Comparison of ENCODE assay signal across 22 cellular contexts in the genomic region with DNA sequence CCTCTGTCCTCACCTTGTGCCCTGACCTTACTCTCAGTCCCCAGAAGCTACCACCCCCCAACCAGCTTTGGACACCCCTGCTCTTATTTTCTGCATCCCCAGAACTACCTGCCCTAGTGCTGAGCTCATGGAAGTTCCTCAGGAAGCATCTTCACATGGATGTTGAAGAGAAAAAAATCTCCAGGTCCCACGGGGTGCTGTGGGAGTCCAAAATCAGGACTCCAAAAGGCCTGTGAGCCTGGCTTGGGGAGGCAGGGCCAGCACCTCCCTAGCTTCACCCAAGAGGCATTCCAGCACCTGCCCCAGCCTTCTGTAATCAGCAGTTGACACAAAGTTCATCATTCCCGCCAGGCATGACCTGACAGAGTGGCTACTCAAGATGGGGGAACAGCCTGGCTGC. TPM values are rescaled to one million over a fixed set of nuclear protein-coding genes. Genes with fewer than 3 reads are reported as not detected.
"Had no signal": no experiment of that assay in that cellular context is flagged by ENCODE, and none has a peak within 500 bp of the region (broad histone marks: within the 10 kb centered on the region; RNA-seq: fewer than 3 reads in every experiment).

No MANE protein-coding gene starts in this region.

- H3K27ac ChIP-seq: brain microvascular endothelial cell, cardiac muscle cell had no signal

- H3K36me3 Mint-ChIP-seq: activated naive CD4-positive, alpha-beta T cell treated with anti-CD3 and anti-CD28 coated beads, Interleukin-2, amount 50 U/mL, for 24 hours had no signal

- H3K27me3 Mint-ChIP-seq: activated naive CD4-positive, alpha-beta T cell treated with anti-CD3 and anti-CD28 coated beads, Interleukin-2, amount 50 U/mL, for 24 hours had no signal

- H3K9me3 Mint-ChIP-seq: activated B cell treated with CpG ODN at 0.5 μM for 24 hours; activated naive CD4-positive, alpha-beta T cell treated with anti-CD3 and anti-CD28 coated beads, Interleukin-2, amount 50 U/mL, for 24 hours had no signal

- H3K27ac Mint-ChIP-seq: activated B cell treated with CpG ODN at 0.5 μM for 24 hours; activated naive CD4-positive, alpha-beta T cell treated with anti-CD3 and anti-CD28 coated beads, Interleukin-2, amount 50 U/mL, for 24 hours had no signal

- H3K4me3 Mint-ChIP-seq: activated B cell treated with CpG ODN at 0.5 μM for 24 hours; activated naive CD4-positive, alpha-beta T cell treated with anti-CD3 and anti-CD28 coated beads, Interleukin-2, amount 50 U/mL, for 24 hours had no signal

- H3K36me3 ChIP-seq: brain microvascular endothelial cell, cardiac muscle cell had no signal

- DNase-seq: activated B cell treated with CpG ODN at 0.5 μM for 24 hours; activated CD4-positive, alpha-beta T cell treated with anti-CD3 and anti-CD28 coated beads for 1 hour; activated CD4-positive, alpha-beta T cell treated with anti-CD3 and anti-CD28 coated beads, Interleukin-2, amount 50 U/mL, for 1 hour; activated effector memory CD4-positive, alpha-beta T cell treated with Interleukin-2 at 50 U/mL for 16 hours; activated naive CD4-positive, alpha-beta T cell; activated T-cell treated with anti-CD3 and anti-CD28 coated beads, Interleukin-2, amount 50 U/mL, for 1 hour; brain microvascular endothelial cell; Karpas-422; NCI-H1048; NCI-H146; NCI-H187 treated with DMSO at 0.1 percent for 48 hours; NCI-H2081 treated with DMSO at 0.1 percent for 48 hours; NCI-H446 treated with DMSO at 0.1 percent for 48 hours; NCI-H524 treated with DMSO at 0.1 percent for 48 hours; NCI-H82; SIG-M5; T-helper 2 cell; T1000 had no signal

RNA-seq across cellular contexts. Expression of gene GDF10, which starts 20.7 kb away (rescaled TPM):
- total RNA-seq: activated B cell treated with CpG ODN at 0.5 μM for 24 hours, OCI-LY7, RPMI7951 had no signal

RNA-seq across cellular contexts. Expression of gene GDF2, which starts 43.0 kb away (rescaled TPM):
- total RNA-seq: activated B cell treated with CpG ODN at 0.5 μM for 24 hours, OCI-LY7, RPMI7951 had no signal
